Comparison of ENCODE assay signal across 32 cellular contexts in the genomic region with DNA sequence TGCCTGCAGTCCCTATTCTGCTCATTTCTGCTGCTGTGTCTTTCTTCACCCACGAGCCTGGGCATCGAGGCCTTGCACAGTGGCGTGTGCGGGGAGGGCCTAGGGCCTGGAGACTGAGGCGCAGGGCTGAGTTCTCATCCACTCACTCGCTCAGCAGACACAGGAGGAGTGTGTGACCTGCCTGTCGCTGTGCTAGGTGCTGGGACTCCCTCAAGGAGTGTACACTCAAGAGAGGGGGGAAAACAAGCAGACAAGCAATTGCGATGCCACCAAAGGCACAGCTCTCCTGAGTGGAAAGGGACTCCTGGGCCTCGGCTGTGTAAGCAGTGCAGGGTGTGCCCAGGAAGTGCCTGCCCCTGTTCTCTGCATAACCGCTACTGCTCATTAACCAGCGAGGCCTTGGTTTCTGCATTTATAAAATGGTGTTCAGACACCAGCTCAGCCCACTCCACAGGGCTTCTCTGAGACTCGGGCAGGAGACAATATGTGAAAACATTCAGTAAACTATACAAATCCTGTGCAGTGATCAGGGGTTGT. TPM values are rescaled to one million over a fixed set of nuclear protein-coding genes. Genes with fewer than 3 reads are reported as not detected.
"Had no signal": no experiment of that assay in that cellular context is flagged by ENCODE, and none has a peak within 500 bp of the region (broad histone marks: within the 10 kb centered on the region; RNA-seq: fewer than 3 reads in every experiment).

No MANE protein-coding gene starts in this region.

- H3K9me3 Mint-ChIP-seq: activated CD4-positive, alpha-beta memory T cell treated with anti-CD3 and anti-CD28 coated beads, Interleukin-2, amount 10 ng/mL, durations not matched to agents 7 days and 5 days; activated naive CD4-positive, alpha-beta T cell treated with anti-CD3 and anti-CD28 coated beads, Interleukin-2, amount 50 U/mL, for 72 hours; activated naive CD8-positive, alpha-beta T cell treated with anti-CD3 and anti-CD28 coated beads, Interleukin-2, amount 50 U/mL, for 24 hours; activated T-cell treated with anti-CD3 and anti-CD28 coated beads, Interleukin-2, amount 50 U/mL, for 4 hours; central memory CD8-positive, alpha-beta T cell had no signal

- H3K4me1 ChIP-seq: ascending aorta, body of pancreas had no signal

- H3K27ac Mint-ChIP-seq: activated CD4-positive, alpha-beta memory T cell treated with anti-CD3 and anti-CD28 coated beads, Interleukin-2, amount 10 ng/mL, durations not matched to agents 7 days and 5 days; activated CD4-positive, alpha-beta T cell treated with anti-CD3 and anti-CD28 coated beads for 36 hours; activated naive CD8-positive, alpha-beta T cell treated with anti-CD3 and anti-CD28 coated beads, Interleukin-2, amount 50 U/mL, for 24 hours had no signal

- H3K4me1 Mint-ChIP-seq: activated naive CD8-positive, alpha-beta T cell treated with anti-CD3 and anti-CD28 coated beads, Interleukin-2, amount 50 U/mL, for 24 hours; central memory CD8-positive, alpha-beta T cell had no signal

- H3K4me3 ChIP-seq: ascending aorta, body of pancreas, SK-N-MC had no signal

- H3K27ac ChIP-seq: ascending aorta, body of pancreas, SK-N-MC, VCaP had no signal

- DNase-seq: activated CD4-positive, alpha-beta memory T cell treated with anti-CD3 and anti-CD28 coated beads, Interleukin-2, amount 10 ng/mL, durations not matched to agents 7 days and 5 days; activated CD4-positive, alpha-beta T cell treated with anti-CD3 and anti-CD28 coated beads for 36 hours; activated CD4-positive, alpha-beta T cell treated with anti-CD3 and anti-CD28 coated beads, Interleukin-2, amount 50 U/mL, for 1 hour; activated effector memory CD4-positive, alpha-beta T cell treated with anti-CD3 and anti-CD28 coated beads, Interleukin-2, amount 50 U/mL, for 16 hours; activated naive CD4-positive, alpha-beta T cell treated with Interleukin-2 at 50 U/mL for 16 hours; activated naive CD8-positive, alpha-beta T cell treated with anti-CD3 and anti-CD28 coated beads, Interleukin-2, amount 50 U/mL, for 24 hours; activated T-cell treated with anti-CD3 and anti-CD28 coated beads, Interleukin-2, amount 50 U/mL, for 4 hours; amniotic stem cell; body of pancreas; KG1; NCI-H1048; NCI-H146; NCI-H187 treated with DMSO at 0.1 percent for 48 hours; NCI-H2081 treated with DMSO at 0.1 percent for 48 hours; NCI-H2171; NCI-H2227 treated with DMSO at 0.1 percent for 48 hours; NCI-H446 treated with DMSO at 0.1 percent for 48 hours; NCI-H524 treated with DMSO at 0.1 percent for 48 hours; NCI-H748 treated with DMSO at 0.1 percent for 48 hours; RPMI8226; T-helper 1 cell had no signal

- H3K27me3 Mint-ChIP-seq: activated CD4-positive, alpha-beta memory T cell treated with anti-CD3 and anti-CD28 coated beads, Interleukin-2, amount 10 ng/mL, durations not matched to agents 7 days and 5 days; activated CD4-positive, alpha-beta T cell treated with anti-CD3 and anti-CD28 coated beads for 36 hours; activated naive CD8-positive, alpha-beta T cell treated with anti-CD3 and anti-CD28 coated beads, Interleukin-2, amount 50 U/mL, for 24 hours had no signal

- H3K27me3 ChIP-seq: ascending aorta, body of pancreas had no signal

- H3K36me3 ChIP-seq: ascending aorta had no signal

- H3K36me3 Mint-ChIP-seq: activated naive CD4-positive, alpha-beta T cell treated with anti-CD3 and anti-CD28 coated beads, Interleukin-2, amount 50 U/mL, for 72 hours had no signal

- ATAC-seq: activated CD4-positive, alpha-beta T cell treated with anti-CD3 and anti-CD28 coated beads for 36 hours; activated naive CD4-positive, alpha-beta T cell treated with anti-CD3 and anti-CD28 coated beads, Interleukin-2, amount 50 U/mL, for 72 hours; activated naive CD8-positive, alpha-beta T cell treated with anti-CD3 and anti-CD28 coated beads, Interleukin-2, amount 50 U/mL, for 24 hours; activated T-cell treated with anti-CD3 and anti-CD28 coated beads, Interleukin-2, amount 50 U/mL, for 4 hours; body of pancreas; Panc1; Right ventricle myocardium inferior had no signal

- H3K9me3 ChIP-seq: ascending aorta, body of pancreas had no signal

- H3K4me3 Mint-ChIP-seq: activated CD4-positive, alpha-beta memory T cell treated with anti-CD3 and anti-CD28 coated beads, Interleukin-2, amount 10 ng/mL, durations not matched to agents 7 days and 5 days; activated CD4-positive, alpha-beta T cell treated with anti-CD3 and anti-CD28 coated beads for 36 hours; activated naive CD8-positive, alpha-beta T cell treated with anti-CD3 and anti-CD28 coated beads, Interleukin-2, amount 50 U/mL, for 24 hours; activated T-cell treated with anti-CD3 and anti-CD28 coated beads, Interleukin-2, amount 50 U/mL, for 4 hours; central memory CD8-positive, alpha-beta T cell had no signal

RNA-seq across cellular contexts. Expression of a gene that starts 4.2 kb away (rescaled TPM):
- total RNA-seq: activated CD4-positive, alpha-beta memory T cell treated with anti-CD3 and anti-CD28 coated beads, Interleukin-2, amount 10 ng/mL, durations not matched to agents 7 days and 5 days; activated CD4-positive, alpha-beta T cell treated with anti-CD3 and anti-CD28 coated beads for 36 hours; activated naive CD4-positive, alpha-beta T cell treated with anti-CD3 and anti-CD28 coated beads, Interleukin-2, amount 50 U/mL, for 72 hours; activated T-cell treated with anti-CD3 and anti-CD28 coated beads, Interleukin-2, amount 50 U/mL, for 4 hours; ascending aorta; body of pancreas; bronchial epithelial cell; LHCN-M2; OCI-LY7; Right ventricle myocardium inferior; T-helper 2 cell treated with Interferon-gamma antibody and Interleukin-4, amounts not matched to agents 100 ng/mL and 5 ng/mL, for 36 hours had no signal
